ENCODE assay signal across 12 cellular contexts in the genomic region with DNA sequence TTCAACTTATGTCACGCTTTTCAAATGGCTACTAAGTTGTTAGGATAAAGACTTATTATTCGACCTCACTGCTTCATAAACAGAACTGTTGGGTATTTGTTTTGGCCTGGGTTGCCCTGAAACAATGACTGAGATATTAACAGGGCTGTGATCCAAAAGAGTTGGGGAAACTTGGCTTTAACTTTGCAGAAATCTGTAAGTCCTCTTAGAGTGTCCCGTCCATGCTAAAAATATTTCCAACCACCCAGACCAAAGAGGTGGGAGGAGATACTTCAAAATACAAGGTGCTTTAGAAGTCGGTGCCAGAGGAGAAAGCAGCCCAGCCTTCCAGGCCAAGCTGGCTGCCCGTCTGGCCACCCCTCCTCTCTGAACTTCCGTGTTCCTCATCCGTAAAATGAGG. TPM values are rescaled to one million over a fixed set of nuclear protein-coding genes. Genes with fewer than 3 reads are reported as not detected.
A peak's percentile ranks its signal among the peaks of the same experiment; 100 is the strongest.
DNase-seq lines count a peak whose midpoint lies in the region; ATAC-seq, FAIRE-seq and TF ChIP-seq lines count a peak whose summit lies in the region.
"Had no signal": no experiment of that assay in that cellular context is flagged by ENCODE, and none has a peak within 500 bp of the region (broad histone marks: within the 10 kb centered on the region; RNA-seq: fewer than 3 reads in every experiment).

No MANE protein-coding gene starts in this region.

- CTCF ChIA-PET in A549 (lab: Yijun Ruan, JAX) = interaction anchor here (0.9 to 34.8 kb wide), 35 partner anchors 9 to 155 kb away, joined by 3 to 1120 read pairs (median 9); a partner anchor contains a TSS

- H3K79me2 ChIP-seq in fibroblast of lung (ENCODE audit: control insufficient read depth, insufficient read depth, low read length) = no peaks in the 10 kb centered on the region

- FAIRE-seq in A549 (lab: Jason Lieb, UNC) = no peak

- H3K4me3 ChIP-seq in A549 (no peak overlapping the region), fibroblast of lung (replicated peaks in 1 of 4; ENCODE audit: control extremely low read depth in 1 of 4, insufficient read depth in 1 of 4, low read depth in 3 of 4, low read length in 4 of 4) (no peak overlapping the region)

- no peak overlapping the region for H3K9ac ChIP-seq in fibroblast of lung (ENCODE audit: insufficient read depth, low read length)

- TF ChIP-seq POLR2A in A549 (IDR thresholded peaks at IDR 0.05; ENCODE audit: low read length) = no peak

- POLR2A ChIA-PET in A549 (lab: Yijun Ruan, JAX) = interaction anchor here (1.3 to 2.3 kb wide), 3 partner anchors 34 to 107 kb away, joined by 4 to 19 read pairs (median 6); a partner anchor contains a TSS

- ATAC-seq in A549 (peak; percentile 7; a peak in 2 of 6 replicates), omental fat pad (ENCODE audit: low FRiP score) (peak; percentile 59)

- DNase-seq in A549 (ENCODE audit: low read depth in 1 of 2, low spot score in 1 of 2) (no peak), RPMI7951 (ENCODE audit: low read depth) (peak; percentile 28), fibroblast of lung (ENCODE audit: low read depth in 2 of 2) (peak; percentile 69 to 81), omental fat pad (ENCODE audit: low spot score) (no peak), NCI-H526 (lab: John Stamatoyannopoulos, UW) (no peak), NCI-H1092 treated with DMSO at 0.1 percent for 48 hours (lab: John Stamatoyannopoulos, UW) (no peak)
- no peak for DNase-seq in stimulated activated CD4-positive, alpha-beta T cell treated with anti-CD3 and anti-CD28 coated beads, Interleukin-12 subunit alpha, Interleukin-12 subunit beta, amount 100 ng/mL, for 4 hours
- DNase-seq in stimulated activated CD8-positive, alpha-beta memory T cell treated with anti-CD3 and anti-CD28 coated beads, Interleukin-4, amount 100 ng/mL, for 48 hours = no peak
- DNase-seq: activated B cell treated with CpG ODN at 0.5 μM for 24 hours; activated naive CD4-positive, alpha-beta T cell treated with anti-CD3 and anti-CD28 coated beads, Interleukin-2, amount 10 ng/mL, durations not matched to agents 7 days and 5 days had no signal

- no peak overlapping the region for H2AFZ ChIP-seq in fibroblast of lung (ENCODE audit: low read length)

- H3K27me3 ChIP-seq in fibroblast of lung (ENCODE audit: control insufficient read depth, insufficient read depth, low read length) = no peaks in the 10 kb centered on the region

- TF ChIP-seq RAD21 in A549 (conservative IDR thresholded peaks at IDR 0.05 in 1 of 2, IDR thresholded peaks at IDR 0.05 in 1 of 2) = no peak

- H3K36me3 ChIP-seq in fibroblast of lung (ENCODE audit: control insufficient read depth, insufficient read depth, low read length) = peaks cover 18% of the 10 kb centered on the region

- H3K9me3 ChIP-seq in A549 (no peaks in the 10 kb centered on the region), fibroblast of lung (ENCODE audit: control insufficient read depth, insufficient read depth, low read depth, low read length) (no peaks in the 10 kb centered on the region)

- no peaks in the 10 kb centered on the region for H4K20me1 ChIP-seq in fibroblast of lung (ENCODE audit: control insufficient read depth, extremely low read depth, insufficient read depth, low read length)

- H3K27ac ChIP-seq in A549 (peak overlapping the region; percentile 52 to 72), fibroblast of lung (ENCODE audit: insufficient read depth, low read length) (no peak overlapping the region)

- H3K4me2 ChIP-seq in A549 = peak overlapping the region; percentile 54; the same call in 2 of the 3 replicates
- peak overlapping the region; percentile 17 for H3K4me2 ChIP-seq in fibroblast of lung (ENCODE audit: extremely low read depth, insufficient read depth, low read length)

- TF ChIP-seq EP300 in A549 (IDR thresholded peaks at IDR 0.05) = no peak

- WGBS in A549 (ENCODE audit: missing lambda C conversion rate) = 62% methylated on average over 7 of the region's 7 CpGs

- TF ChIP-seq CTCF in A549 (IDR thresholded peaks at IDR 0.05) (no peak), fibroblast of lung (conservative IDR thresholded peaks at IDR 0.05 in 1 of 2, IDR thresholded peaks at IDR 0.05 in 1 of 2; ENCODE audit: low read depth in 1 of 2, low read length in 2 of 2) (no peak), omental fat pad (IDR thresholded peaks at IDR 0.05) (no peak)

- H3K4me1 ChIP-seq in A549 (peaks cover 32% of the 10 kb centered on the region), fibroblast of lung (ENCODE audit: control insufficient read depth, extremely low read depth, insufficient read depth, low read length) (peaks cover 12% of the 10 kb centered on the region)

TF ChIP-seq in A549, 52 proteins besides CTCF, POLR2A, EP300 and RAD21 (continues in another document):
- no peak for TF ChIP-seq ZFP36 (IDR thresholded peaks at IDR 0.05; ENCODE audit: borderline replicate concordance, partially characterized antibody)
- no peak for TF ChIP-seq MAZ (IDR thresholded peaks at IDR 0.05; ENCODE audit: borderline replicate concordance, low read depth, low read length)
- TF ChIP-seq NPAS2 (CRISPR knock-in tag; IDR thresholded peaks at IDR 0.05; ENCODE audit: borderline replicate concordance) = no peak
- no peak for TF ChIP-seq ZSCAN20 (CRISPR knock-in tag; IDR thresholded peaks at IDR 0.05)
- TF ChIP-seq FOSL2 (IDR thresholded peaks at IDR 0.05) = no peak
- TF ChIP-seq FOSL2 (CRISPR knock-in tag; IDR thresholded peaks at IDR 0.05) = no peak
- no peak for TF ChIP-seq TFCP2L1 (CRISPR knock-in tag; IDR thresholded peaks at IDR 0.05)
- no peak for TF ChIP-seq CBX2 (IDR thresholded peaks at IDR 0.05; ENCODE audit: borderline replicate concordance, low read depth)
- TF ChIP-seq GATA3 (IDR thresholded peaks at IDR 0.05; ENCODE audit: borderline replicate concordance) = no peak
- TF ChIP-seq, protein P1, sequence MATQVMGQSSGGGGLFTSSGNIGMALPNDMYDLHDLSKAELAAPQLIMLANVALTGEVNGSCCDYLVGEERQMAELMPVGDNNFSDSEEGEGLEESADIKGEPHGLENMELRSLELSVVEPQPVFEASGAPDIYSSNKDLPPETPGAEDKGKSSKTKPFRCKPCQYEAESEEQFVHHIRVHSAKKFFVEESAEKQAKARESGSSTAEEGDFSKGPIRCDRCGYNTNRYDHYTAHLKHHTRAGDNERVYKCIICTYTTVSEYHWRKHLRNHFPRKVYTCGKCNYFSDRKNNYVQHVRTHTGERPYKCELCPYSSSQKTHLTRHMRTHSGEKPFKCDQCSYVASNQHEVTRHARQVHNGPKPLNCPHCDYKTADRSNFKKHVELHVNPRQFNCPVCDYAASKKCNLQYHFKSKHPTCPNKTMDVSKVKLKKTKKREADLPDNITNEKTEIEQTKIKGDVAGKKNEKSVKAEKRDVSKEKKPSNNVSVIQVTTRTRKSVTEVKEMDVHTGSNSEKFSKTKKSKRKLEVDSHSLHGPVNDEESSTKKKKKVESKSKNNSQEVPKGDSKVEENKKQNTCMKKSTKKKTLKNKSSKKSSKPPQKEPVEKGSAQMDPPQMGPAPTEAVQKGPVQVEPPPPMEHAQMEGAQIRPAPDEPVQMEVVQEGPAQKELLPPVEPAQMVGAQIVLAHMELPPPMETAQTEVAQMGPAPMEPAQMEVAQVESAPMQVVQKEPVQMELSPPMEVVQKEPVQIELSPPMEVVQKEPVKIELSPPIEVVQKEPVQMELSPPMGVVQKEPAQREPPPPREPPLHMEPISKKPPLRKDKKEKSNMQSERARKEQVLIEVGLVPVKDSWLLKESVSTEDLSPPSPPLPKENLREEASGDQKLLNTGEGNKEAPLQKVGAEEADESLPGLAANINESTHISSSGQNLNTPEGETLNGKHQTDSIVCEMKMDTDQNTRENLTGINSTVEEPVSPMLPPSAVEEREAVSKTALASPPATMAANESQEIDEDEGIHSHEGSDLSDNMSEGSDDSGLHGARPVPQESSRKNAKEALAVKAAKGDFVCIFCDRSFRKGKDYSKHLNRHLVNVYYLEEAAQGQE (IDR thresholded peaks at IDR 0.05) = no peak
- TF ChIP-seq RARB (CRISPR knock-in tag; IDR thresholded peaks at IDR 0.05) = no peak

RNA-seq across cellular contexts. Expression of a gene that starts 16.1 kb away (rescaled TPM):
- 0.05 and 0.08 TPM in 2 replicates for polyA plus RNA-seq in A549 (2011; rRNA removed)
- polyA plus RNA-seq in A549 (2012; cell fraction: cytosol; rRNA removed) = 0.09 and 0.16 TPM in 2 replicates
- polyA plus RNA-seq in A549 (2012; cell fraction: nucleus; rRNA removed) = 0.40 and 0.54 TPM in 2 replicates
- polyA plus RNA-seq in A549 (2017; fragmentation: RNase III; extraction: RNeasy Plus Mini Kit Qiagen cat#74134 plus additional on column Dnase treatment) = 0.09 to 0.25 TPM (median 0.21 TPM) in 3 replicates
- polyA minus RNA-seq in A549 (2011; rRNA and poly(A)+ RNA removed) = not detected in 2 replicates
- not detected in 2 replicates for total RNA-seq in RPMI7951 (2014; rRNA removed; shearing (Covaris generic))
- total RNA-seq in fibroblast of lung = not detected in 2 replicates
- not detected in 2 replicates for polyA plus RNA-seq in fibroblast of lung
- not detected in 2 replicates for polyA plus RNA-seq in fibroblast of lung (2012)
- not detected in 2 replicates for polyA minus RNA-seq in fibroblast of lung (ENCODE audit: low replicate concordance)
- total RNA-seq in omental fat pad = under 1 TPM in 1 of 4 donors, not detected in 3; 0.65 TPM
- total RNA-seq: fibroblast of villous mesenchyme had no signal
- polyA plus RNA-seq: CD14-positive monocyte had no signal

RNA-seq across cellular contexts. Expression of a gene that starts 38.8 kb away (rescaled TPM):
- polyA plus RNA-seq in A549 (2011; rRNA removed) (9.1 and 10.9 TPM in 2 replicates), A549 (2017; fragmentation: RNase III; extraction: RNeasy Plus Mini Kit Qiagen cat#74134 plus additional on column Dnase treatment) (30.7 to 53.6 TPM (median 34.5 TPM) in 3 replicates), fibroblast of lung (3.9 and 5.2 TPM in 2 replicates)
- 39.9 and 49.0 TPM in 2 replicates for polyA plus RNA-seq in A549 (2012; cell fraction: cytosol; rRNA removed)
- polyA plus RNA-seq in A549 (2012; cell fraction: nucleus; rRNA removed) = 142 and 168 TPM in 2 replicates
- 12.0 and 13.0 TPM in 2 replicates for polyA minus RNA-seq in A549 (2011; rRNA and poly(A)+ RNA removed)
- total RNA-seq in RPMI7951 (2014; rRNA removed; shearing (Covaris generic)) = 2.9 and 5.7 TPM in 2 replicates
- total RNA-seq in fibroblast of lung (3.6 TPM in 2 replicates), omental fat pad (10 to 100 TPM in 2 of 4 donors, 1 to 10 TPM in 2; 5.4 to 15.9 (median 12.6) TPM)
- polyA plus RNA-seq in fibroblast of lung (2012) = 3.8 and 5.8 TPM in 2 replicates
- 3.6 and 6.0 TPM in 2 replicates for polyA minus RNA-seq in fibroblast of lung (ENCODE audit: low replicate concordance)

RNA-seq across cellular contexts. Expression of a gene that starts 56.3 kb away (rescaled TPM):
- polyA plus RNA-seq in A549 (2011; rRNA removed) (8.6 and 17.5 TPM in 2 replicates), A549 (2017; fragmentation: RNase III; extraction: RNeasy Plus Mini Kit Qiagen cat#74134 plus additional on column Dnase treatment) (43.9 to 47.9 TPM (median 44.0 TPM) in 3 replicates), fibroblast of lung (1.1 and 1.9 TPM in 2 replicates)
- polyA plus RNA-seq in A549 (2012; cell fraction: cytosol; rRNA removed) = 40.3 and 42.8 TPM in 2 replicates
- 91.1 and 105 TPM in 2 replicates for polyA plus RNA-seq in A549 (2012; cell fraction: nucleus; rRNA removed)
- polyA minus RNA-seq in A549 (2011; rRNA and poly(A)+ RNA removed) = 29.7 and 46.8 TPM in 2 replicates
- 10.3 and 13.1 TPM in 2 replicates for total RNA-seq in RPMI7951 (2014; rRNA removed; shearing (Covaris generic))
- total RNA-seq in fibroblast of lung (2.8 and 3.1 TPM in 2 replicates), omental fat pad (10 to 100 TPM; 19.7 to 56.4 (median 38.8) TPM)
- 2.6 and 6.2 TPM in 2 replicates for polyA plus RNA-seq in fibroblast of lung (2012)
- polyA minus RNA-seq in fibroblast of lung (ENCODE audit: low replicate concordance) = 11.4 and 13.4 TPM in 2 replicates

Comparison
In these comparisons a context has a peak if more than half of its experiments do, and no peak if none do; other contexts are left out.
1. DNase-seq: peak in RPMI7951 (single experiment) and fibroblast of lung (2 of 2); none in A549 (0 of 2), omental fat pad (single experiment), stimulated activated CD4-positive, alpha-beta T cell treated with anti-CD3 and anti-CD28 coated beads, Interleukin-12 subunit alpha, Interleukin-12 subunit beta, amount 100 ng/mL, for 4 hours (single experiment), NCI-H526 (0 of 2), NCI-H1092 treated with DMSO at 0.1 percent for 48 hours (single experiment) and stimulated activated CD8-positive, alpha-beta memory T cell treated with anti-CD3 and anti-CD28 coated beads, Interleukin-4, amount 100 ng/mL, for 48 hours (single experiment).